Comparison of ENCODE assay signal across 22 cellular contexts in the genomic region with DNA sequence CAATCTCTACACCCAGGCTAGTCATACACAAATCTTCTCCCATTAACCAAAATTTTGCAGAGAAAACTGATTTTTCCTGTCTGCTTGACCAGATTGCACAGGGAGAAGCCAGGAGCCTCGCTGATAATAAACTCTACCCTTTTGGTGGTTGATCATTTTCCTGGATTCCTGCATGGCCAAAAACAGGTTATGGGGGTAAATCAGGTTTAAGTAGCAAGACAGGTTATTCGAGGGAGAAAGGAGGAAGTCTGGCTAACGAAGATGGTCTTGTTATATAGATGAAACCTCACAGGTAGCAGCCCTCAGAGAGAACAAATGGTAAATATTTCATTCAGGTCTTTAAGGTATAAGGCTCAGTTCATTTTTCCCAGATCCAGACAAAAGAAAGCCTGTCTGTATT. TPM values are rescaled to one million over a fixed set of nuclear protein-coding genes. Genes with fewer than 3 reads are reported as not detected.
"Had no signal": no experiment of that assay in that cellular context is flagged by ENCODE, and none has a peak within 500 bp of the region (broad histone marks: within the 10 kb centered on the region; RNA-seq: fewer than 3 reads in every experiment).

No MANE protein-coding gene starts in this region.

- H3K4me1 ChIP-seq: SJSA1 had no signal

- DNase-seq: IMR-90, Karpas-422, KG1, MG63, NCI-H1092 treated with DMSO at 0.1 percent for 48 hours, NCI-H1694, NCI-H187 treated with DMSO at 0.1 percent for 48 hours, NCI-H2029 treated with DMSO at 0.1 percent for 48 hours, NCI-H2107, NCI-H2227 treated with DMSO at 0.1 percent for 48 hours, NCI-H524, NCI-H526 treated with DMSO at 0.1 percent for 48 hours, NCI-H748 treated with DMSO at 0.1 percent for 48 hours, Peyer's patch, Right ventricle myocardium superior, SIG-M5 had no signal

- H3K27ac ChIP-seq: Peyer's patch, SJSA1, SK-N-MC had no signal

- ATAC-seq: HepG2 had no signal

- H3K4me3 ChIP-seq: MG63, Peyer's patch, SJSA1, SK-N-MC had no signal

- H3K27me3 ChIP-seq: Peyer's patch had no signal

- H3K9me3 ChIP-seq: MG63, Peyer's patch, SJSA1 had no signal

- H3K36me3 ChIP-seq: MG63, Peyer's patch, SJSA1 had no signal

RNA-seq across cellular contexts. Expression of a gene that starts 16.0 kb away (rescaled TPM):
- total RNA-seq: HepG2, HT1080, IMR-90, NCI-H460, Right ventricle myocardium superior, RPMI7951, SJSA1 had no signal

RNA-seq across cellular contexts. Expression of a gene that starts 30.9 kb away (rescaled TPM):
- total RNA-seq: HepG2, HT1080, IMR-90, NCI-H460, Right ventricle myocardium superior, RPMI7951, SJSA1 had no signal

RNA-seq across cellular contexts. Expression of a gene that starts 51.3 kb away (rescaled TPM):
- total RNA-seq: HepG2, HT1080, IMR-90, NCI-H460, Peyer's patch, Right ventricle myocardium superior, RPMI7951, SJSA1 had no signal

RNA-seq across cellular contexts. Expression of a gene that starts 57.0 kb away (rescaled TPM):
- total RNA-seq: HepG2, HT1080, IMR-90, NCI-H460, Peyer's patch, Right ventricle myocardium superior, RPMI7951, SJSA1 had no signal
